In genomic region chr6:109381007-109381746, GRCh38 we compare ENCODE assay signal across 8 cellular contexts. TPM values are rescaled to one million over a fixed set of nuclear protein-coding genes. Genes with fewer than 3 reads are reported as not detected.
A peak's percentile ranks its signal among the peaks of the same experiment; 100 is the strongest.
DNase-seq lines count a peak whose midpoint lies in the region; ATAC-seq and TF ChIP-seq lines count a peak whose summit lies in the region.

No MANE protein-coding gene starts in this region.

- H3K27ac ChIP-seq in BLaER1 treated with 17β-estradiol and CSF1 and Interleukin-3, amounts not matched to agents 10 nM and 100 nM, result peak overlapping the region; percentile 97 to 100 (median 99)
- H3K27ac ChIP-seq in GM23248, result peak overlapping the region; percentile 98
- peak overlapping the region; percentile 100 for H3K27ac ChIP-seq in SJCRH30
- H3K27ac ChIP-seq in epithelial cell of prostate, result peak overlapping the region; percentile 98
- H3K27ac ChIP-seq in osteoblast (ENCODE audit: low read depth, low read length), result peak overlapping the region; percentile 99

- H3K4me2 ChIP-seq in BLaER1 treated with 17β-estradiol and CSF1 and Interleukin-3, amounts not matched to agents 10 nM and 100 nM, result peak overlapping the region; percentile 80 to 96 (median 89); a peak in 21 of 22 replicates
- H3K4me2 ChIP-seq in GM23248 (ENCODE audit: unreplicated experiment), result peak overlapping the region; percentile 96
- peak overlapping the region; percentile 88 for H3K4me2 ChIP-seq in osteoblast (ENCODE audit: insufficient read depth, low read length)

- H3K9ac ChIP-seq in BLaER1 treated with 17β-estradiol and CSF1 and Interleukin-3, amounts not matched to agents 10 nM and 100 nM, result peak overlapping the region; percentile 96 to 100 (median 99)
- peak overlapping the region; percentile 99 for H3K9ac ChIP-seq in GM23248

- H3K79me2 ChIP-seq in GM23248 (ENCODE audit: insufficient read depth), result peaks cover 57% of the 10 kb centered on the region
- peaks cover 60% of the 10 kb centered on the region for H3K79me2 ChIP-seq in osteoblast (ENCODE audit: insufficient read depth, low read length)

- 1 to 2% methylated on average over 26 of the region's 26 CpGs for WGBS in GM23248 (ENCODE audit: low coverage in 1 of 2, low lambda C conversion rate in 2 of 2, missing lambda C conversion rate in 2 of 2), 2 experiments

- H4K20me1 ChIP-seq in BLaER1 treated with 17β-estradiol and CSF1 and Interleukin-3, amounts not matched to agents 10 nM and 100 nM, result peaks cover 51 to 56% (median 54%) of the 10 kb centered on the region in 11 experiments
- H4K20me1 ChIP-seq in GM23248 (ENCODE audit: insufficient read depth), result peaks cover 18% of the 10 kb centered on the region; the same call in 1 of the 2 replicates
- peaks cover 39% of the 10 kb centered on the region for H4K20me1 ChIP-seq in osteoblast (ENCODE audit: insufficient read depth, low read length)

- ATAC-seq in GM18909 (IDR thresholded peaks at IDR 0.05; ENCODE audit: poor library complexity, unreplicated experiment), result no peak

- H3F3A ChIP-seq in GM23248 (ENCODE audit: insufficient read depth), result peaks cover 14% of the 10 kb centered on the region

- in situ Hi-C loops in GM23248 (cut with MboI), result loop anchor here (10.0 kb wide), 1 partner anchor 196 kb away; no protein-coding TSS in a partner anchor

- H3K27me3 ChIP-seq in BLaER1 treated with 17β-estradiol and CSF1 and Interleukin-3, amounts not matched to agents 10 nM and 100 nM, result no peaks in the 10 kb centered on the region
- H3K27me3 ChIP-seq in GM23248 (replicated peaks; ENCODE audit: insufficient read depth), result no peaks in the 10 kb centered on the region
- H3K27me3 ChIP-seq in SJCRH30, result no peaks in the 10 kb centered on the region
- peaks cover 5% of the 10 kb centered on the region for H3K27me3 ChIP-seq in osteoblast (ENCODE audit: insufficient read depth, low read length)

- H3K36me3 ChIP-seq in BLaER1 treated with 17β-estradiol and CSF1 and Interleukin-3, amounts not matched to agents 10 nM and 100 nM, result peaks cover 32 to 43% (median 37%) of the 10 kb centered on the region in 11 experiments
- peaks cover 29% of the 10 kb centered on the region for H3K36me3 ChIP-seq in GM23248 (ENCODE audit: low read depth)
- peaks cover 15% of the 10 kb centered on the region for H3K36me3 ChIP-seq in SJCRH30
- peaks cover 24% of the 10 kb centered on the region for H3K36me3 ChIP-seq in osteoblast (ENCODE audit: insufficient read depth, low read length)

- peak overlapping the region; percentile 83 for H2AFZ ChIP-seq in GM23248
- peak overlapping the region; percentile 98 for H2AFZ ChIP-seq in osteoblast (ENCODE audit: low read length)

- H3K4me3 ChIP-seq in BLaER1 treated with 17β-estradiol and CSF1 and Interleukin-3, amounts not matched to agents 10 nM and 100 nM, result peak overlapping the region; percentile 76 to 96 (median 91)
- H3K4me3 ChIP-seq in GM23248 (peak overlapping the region; percentile 87), SJCRH30 (peak overlapping the region; percentile 82), osteoblast (ENCODE audit: insufficient read depth, low read length) (peak overlapping the region; percentile 93)

- H3K4me1 ChIP-seq in BLaER1 treated with 17β-estradiol and CSF1 and Interleukin-3, amounts not matched to agents 10 nM and 100 nM, result peaks cover 39 to 62% (median 45%) of the 10 kb centered on the region in 10 experiments
- H3K4me1 ChIP-seq in GM23248 (ENCODE audit: insufficient read depth), result peaks cover 26% of the 10 kb centered on the region
- H3K4me1 ChIP-seq in SJCRH30, result no peaks in the 10 kb centered on the region
- H3K4me1 ChIP-seq in osteoblast (ENCODE audit: insufficient read depth, low read length), result peaks cover 27% of the 10 kb centered on the region

- no peaks in the 10 kb centered on the region for H3K9me2 ChIP-seq in GM23248 (ENCODE audit: insufficient read depth)

- DNase-seq in GM23248 (peak; percentile 59), SJCRH30 (no peak), epithelial cell of prostate (ENCODE audit: low read depth, low spot score) (no peak), osteoblast (ENCODE audit: insufficient read length, low spot score, missing footprints) (peak; percentile 77), GM19238 (ENCODE audit: insufficient read length, low spot score) (no peak), NCI-H524 treated with DMSO at 0.1 percent for 48 hours (lab: John Stamatoyannopoulos, UW) (no peak)

- no peaks in the 10 kb centered on the region for H3K9me3 ChIP-seq in BLaER1 treated with 17β-estradiol and CSF1 and Interleukin-3, amounts not matched to agents 10 nM and 100 nM (replicated peaks in 1 of 11)
- no peaks in the 10 kb centered on the region for H3K9me3 ChIP-seq in GM23248 (ENCODE audit: low read depth)
- no peaks in the 10 kb centered on the region for H3K9me3 ChIP-seq in SJCRH30 (replicated peaks)
- no peaks in the 10 kb centered on the region for H3K9me3 ChIP-seq in osteoblast (ENCODE audit: low read depth, low read length)

- no peak for TF ChIP-seq CTCF in osteoblast (IDR thresholded peaks at IDR 0.05; ENCODE audit: extremely low read depth, low read depth, low read length)

RNA-seq across cellular contexts. Expression of gene CD164, which starts 1.1 kb away (rescaled TPM):
- 302 and 315 TPM in 2 replicates for total RNA-seq in GM23248 (2014; rRNA removed; shearing (Covaris generic))
- polyA plus RNA-seq in GM23248 (2016; fragmentation: Nextera tagmentation; extraction: Ambion mirVana), result 437 and 441 TPM in 2 replicates
- 166 and 181 TPM in 2 replicates for total RNA-seq in SJCRH30 (2014; rRNA removed; shearing (Covaris generic))
- 211 and 222 TPM in 2 replicates for total RNA-seq in osteoblast

RNA-seq across cellular contexts. Expression of gene PPIL6, which starts 59.3 kb away (rescaled TPM):
- total RNA-seq in GM23248 (2014; rRNA removed; shearing (Covaris generic)), result 3.5 and 3.7 TPM in 2 replicates
- 2.8 and 3.5 TPM in 2 replicates for polyA plus RNA-seq in GM23248 (2016; fragmentation: Nextera tagmentation; extraction: Ambion mirVana)
- total RNA-seq in SJCRH30 (2014; rRNA removed; shearing (Covaris generic)), result 0.28 TPM in 1 of 2 replicates, not detected in the other
- total RNA-seq in osteoblast, result 5.3 and 5.8 TPM in 2 replicates

RNA-seq across cellular contexts. Expression of gene SMPD2, which starts 59.3 kb away (rescaled TPM):
- total RNA-seq in GM23248 (2014; rRNA removed; shearing (Covaris generic)), result 6.4 and 14.2 TPM in 2 replicates
- 4.5 and 6.8 TPM in 2 replicates for polyA plus RNA-seq in GM23248 (2016; fragmentation: Nextera tagmentation; extraction: Ambion mirVana)
- 7.6 and 8.2 TPM in 2 replicates for total RNA-seq in SJCRH30 (2014; rRNA removed; shearing (Covaris generic))
- 14.8 and 15.0 TPM in 2 replicates for total RNA-seq in osteoblast

Comparison
In these comparisons a context has a peak if more than half of its experiments do, and no peak if none do; other contexts are left out.
1. DNase-seq: peak in GM23248 (single experiment) and osteoblast (single experiment); none in SJCRH30 (0 of 2), epithelial cell of prostate (single experiment), GM19238 (single experiment) and NCI-H524 treated with DMSO at 0.1 percent for 48 hours (single experiment).
2. Peak in every context shown above with its lines, with median percentiles within 50 percentile points of each other: H3K27ac ChIP-seq, H3K4me2 ChIP-seq and H3K4me3 ChIP-seq.